ENCODE assay signal across 28 cellular contexts in genomic region chr10:80452069-80452468, GRCh38. TPM values are rescaled to one million over a fixed set of nuclear protein-coding genes. Genes with fewer than 3 reads are reported as not detected.
A peak's percentile ranks its signal among the peaks of the same experiment; 100 is the strongest.
DNase-seq lines count a peak whose midpoint lies in the region; ATAC-seq, FAIRE-seq and TF ChIP-seq lines count a peak whose summit lies in the region.
"Had no signal": no experiment of that assay in that cellular context is flagged by ENCODE, and none has a peak within 500 bp of the region (broad histone marks: within the 10 kb centered on the region; RNA-seq: fewer than 3 reads in every experiment).

No MANE protein-coding gene starts in this region.

- dilution Hi-C loops in mammary epithelial cell (cut with HindIII; ENCODE audit: low sequenced_read_pairs), result no loop called here

- in situ Hi-C loops in mammary epithelial cell (cut with MboI; ENCODE audit: low sequenced_read_pairs in 2 of 2) (no loop called here), GM12878 (cut with MboI) (no loop called here)

- no peak for TF ChIP-seq RAD21 in GM12878 (IDR thresholded peaks at IDR 0.05; ENCODE audit: insufficient read depth, low read depth, low read length)

- TF ChIP-seq CTCF in breast epithelium (IDR thresholded peaks at IDR 0.05), result no peak
- no peak for TF ChIP-seq CTCF in mammary epithelial cell (conservative IDR thresholded peaks at IDR 0.05 in 1 of 2, IDR thresholded peaks at IDR 0.05 in 1 of 2; ENCODE audit: extremely low read depth in 1 of 2, insufficient read depth in 1 of 2, low read depth in 1 of 2, low read length in 2 of 2)
- no peak for TF ChIP-seq CTCF in GM12878 (IDR thresholded peaks at IDR 0.05 in 2 of 3, conservative IDR thresholded peaks at IDR 0.05 in 1 of 3; ENCODE audit: control insufficient read depth in 2 of 3, extremely low read depth in 1 of 3, insufficient read depth in 1 of 3, low read depth in 3 of 3, low read length in 3 of 3)
- no peak for TF ChIP-seq CTCF in neutrophil (IDR thresholded peaks at IDR 0.05)

- H3K4me2 ChIP-seq in mammary epithelial cell (ENCODE audit: insufficient read depth, low read depth, low read length) (no peak overlapping the region), GM12878 (ENCODE audit: control insufficient read depth, insufficient read depth) (no peak overlapping the region)

- SMC1A ChIA-PET in GM12878 (lab: Charles Lee; ENCODE audit: uncharacterized antibody, unreplicated experiment), result interaction anchor here (0.9 to 36.0 kb wide), 6 partner anchors 8 to 54 kb away, joined by 4 to 1038 read pairs (median 8); no protein-coding TSS in a partner anchor

- H2AFZ ChIP-seq in mammary epithelial cell (ENCODE audit: low read depth, low read length), result no peak overlapping the region
- no peak overlapping the region for H2AFZ ChIP-seq in GM12878 (ENCODE audit: control insufficient read depth, low read depth, low read length)

- peak overlapping the region; percentile 66 to 67 for H3K27ac ChIP-seq in breast epithelium
- H3K27ac ChIP-seq in mammary epithelial cell (ENCODE audit: insufficient read depth, low read depth, low read length), result no peak overlapping the region
- H3K27ac ChIP-seq in GM12878 (ENCODE audit: control insufficient read depth, insufficient read depth), result no peak overlapping the region
- peak overlapping the region; percentile 41 for H3K27ac ChIP-seq in neutrophil
- H3K27ac ChIP-seq: right lobe of liver had no signal

- no peak for DNase-seq in breast epithelium (ENCODE audit: low spot score in 2 of 2)
- no peak for DNase-seq in mammary epithelial cell
- DNase-seq in GM12878 (ENCODE audit: low read depth, low spot score), result no peak
- no peak for DNase-seq in posterior vena cava (ENCODE audit: low spot score)
- DNase-seq in C1 segment of cervical spinal cord (lab: John Stamatoyannopoulos, UW), result no peak
- DNase-seq in NCI-H2171 treated with DMSO at 0.1 percent for 48 hours (lab: John Stamatoyannopoulos, UW), result no peak
- DNase-seq: activated CD4-positive, alpha-beta T cell treated with anti-CD3 and anti-CD28 coated beads, Interleukin-2, amount 50 U/mL, for 1 hour; activated effector memory CD4-positive, alpha-beta T cell treated with anti-CD3 and anti-CD28 coated beads, Interleukin-2, amount 50 U/mL, for 16 hours; activated T-cell treated with anti-CD3 and anti-CD28 coated beads, Interleukin-2, amount 50 U/mL, for 24 hours; DMS 273 treated with DMSO at 0.1 percent for 48 hours; KG1; NCI-H1105 treated with DMSO at 0.1 percent for 48 hours; NCI-H2081 treated with DMSO at 0.1 percent for 48 hours; NCI-H226; NCI-H526 treated with DMSO at 0.1 percent for 48 hours; NK-92 treated with Interleukin-12 subunit alpha and Interleukin-12 subunit beta, amount 100 ng/mL, for 24 hours; SHP77 treated with DMSO at 0.1 percent for 48 hours; stimulated activated CD4-positive, alpha-beta T cell treated with anti-CD3 and anti-CD28 coated beads, Interleukin-4, amount 100 ng/mL, for 24 hours; T-helper 9 cell; upper lobe of left lung had no signal

- TF ChIP-seq POLR2A in breast epithelium (IDR thresholded peaks at IDR 0.05) (no peak), GM12878 (IDR thresholded peaks at IDR 0.05; ENCODE audit: low read depth, low read length) (no peak)

- RAD21 ChIA-PET in GM12878 (lab: Charles Lee; ENCODE audit: unreplicated experiment), result interaction anchor here (0.9 to 12.4 kb wide), 3 partner anchors 12 to 52 kb away, joined by 3 to 432 read pairs (median 7); no protein-coding TSS in a partner anchor

- TF ChIP-seq EP300 in GM12878 (IDR thresholded peaks at IDR 0.05; ENCODE audit: borderline replicate concordance in 1 of 2, control insufficient read depth in 1 of 2, low read depth in 2 of 2, low read length in 2 of 2), result no peak

- H4K20me1 ChIP-seq in mammary epithelial cell (ENCODE audit: insufficient read depth, low read length), result no peaks in the 10 kb centered on the region
- H4K20me1 ChIP-seq in GM12878 (ENCODE audit: control insufficient read depth, insufficient read depth), result no peaks in the 10 kb centered on the region

- POLR2A ChIA-PET in GM12878 (lab: Charles Lee), result interaction anchor here (1.6 to 9.6 kb wide), 2 partner anchors 18 to 52 kb away, joined by 3 to 190 read pairs; no protein-coding TSS in a partner anchor

- H3K36me3 ChIP-seq in breast epithelium, result no peaks in the 10 kb centered on the region
- H3K36me3 ChIP-seq in mammary epithelial cell (ENCODE audit: insufficient read depth, low read length), result no peaks in the 10 kb centered on the region
- H3K36me3 ChIP-seq in GM12878 (ENCODE audit: control insufficient read depth in 2 of 2, insufficient read depth in 2 of 2, low read length in 1 of 2), result no peaks in the 10 kb centered on the region
- no peaks in the 10 kb centered on the region for H3K36me3 ChIP-seq in neutrophil
- H3K36me3 ChIP-seq: prostate gland, right lobe of liver, upper lobe of left lung had no signal

- no peak for ATAC-seq in GM12878
- ATAC-seq in GM19463 (IDR thresholded peaks at IDR 0.05; ENCODE audit: unreplicated experiment), result no peak
- ATAC-seq: left lobe of liver, WTC11 had no signal

- CTCF ChIA-PET in mammary epithelial cell (lab: Charles Lee; ENCODE audit: low non-redundant PET), result interaction anchor here (0.9 kb wide), 1 partner anchor 54 kb away, joined by 3 read pairs; no protein-coding TSS in a partner anchor
- CTCF ChIA-PET in GM12878 (lab: Yijun Ruan, JAX), result interaction anchor here (1.3 to 21.3 kb wide), 4 partner anchors 8 to 146 kb away, joined by 5 to 852 read pairs (median 14); no protein-coding TSS in a partner anchor

- FAIRE-seq in GM12878 (lab: Jason Lieb, UNC), result no peak
- FAIRE-seq: A204.1, GM19239 had no signal

- no TSS peak for BruUV-seq in mammary epithelial cell (replicated peaks; lab: Mats Ljungman, UMichigan)
- no TSS peak for BruUV-seq in GM12878 (replicated peaks; lab: Mats Ljungman, UMichigan)

- H3K9ac ChIP-seq in mammary epithelial cell (ENCODE audit: insufficient read depth, low read length) (no peak overlapping the region), GM12878 (ENCODE audit: control insufficient read depth, insufficient read depth, low read length) (no peak overlapping the region)

- H3K4me1 ChIP-seq in breast epithelium (peaks cover 0 to 15% of the 10 kb centered on the region in 2 donors), mammary epithelial cell (ENCODE audit: insufficient read depth, low read length) (peaks cover 26% of the 10 kb centered on the region), GM12878 (ENCODE audit: control insufficient read depth, insufficient read depth, low read length) (peaks cover 32% of the 10 kb centered on the region), neutrophil (ENCODE audit: control insufficient read depth in 1 of 2, insufficient read depth in 1 of 2, low read depth in 1 of 2, low read length in 1 of 2) (peaks cover 32 to 37% of the 10 kb centered on the region in 2 experiments)
- H3K4me1 ChIP-seq: prostate gland had no signal

- H3K79me2 ChIP-seq in mammary epithelial cell (ENCODE audit: insufficient read depth, low read length) (peaks cover 28% of the 10 kb centered on the region), GM12878 (ENCODE audit: control insufficient read depth, insufficient read depth, low read length) (peaks cover 22% of the 10 kb centered on the region)

- intact Hi-C loops in breast epithelium (cut with DNase I; ENCODE audit: low total_unique reads) (loop anchor here (5.0 kb wide), 1 partner anchor 45 kb away; the partner anchor contains the start of gene PRXL2A), mammary epithelial cell (cut with micrococcal nuclease) (loop anchor here (2.0 kb wide), 1 partner anchor 53 kb away; no protein-coding TSS in a partner anchor), GM12878 (cut with micrococcal nuclease; ENCODE audit: unreplicated experiment) (loop anchor here (10.0 kb wide), 1 partner anchor 653 kb away; no protein-coding TSS in a partner anchor), posterior vena cava (cut with DNase I) (no loop called here)

- H3K9me3 ChIP-seq in breast epithelium (no peaks in the 10 kb centered on the region), mammary epithelial cell (replicated peaks; ENCODE audit: insufficient read depth, low read length) (no peaks in the 10 kb centered on the region), GM12878 (replicated peaks; ENCODE audit: control insufficient read depth, insufficient read depth, low read length) (peaks cover 3% of the 10 kb centered on the region; the same call in 1 of the 3 replicates), neutrophil (no peaks in the 10 kb centered on the region)
- H3K9me3 ChIP-seq: prostate gland, right lobe of liver, upper lobe of left lung had no signal

- H3K4me3 ChIP-seq in breast epithelium (no peak overlapping the region), mammary epithelial cell (replicated peaks in 1 of 3; ENCODE audit: insufficient read depth in 1 of 3, low read depth in 2 of 3, low read length in 3 of 3) (no peak overlapping the region), GM12878 (no peak overlapping the region), neutrophil (ENCODE audit: low read depth in 1 of 2, low read length in 1 of 2) (no peak overlapping the region)
- H3K4me3 ChIP-seq: prostate gland, right lobe of liver, upper lobe of left lung had no signal

- H3K27me3 ChIP-seq in breast epithelium, result no peaks in the 10 kb centered on the region
- H3K27me3 ChIP-seq in mammary epithelial cell (ENCODE audit: insufficient read depth, low read length), result no peaks in the 10 kb centered on the region
- no peaks in the 10 kb centered on the region for H3K27me3 ChIP-seq in GM12878 (replicated peaks in 1 of 2; ENCODE audit: control insufficient read depth in 2 of 2, insufficient read depth in 2 of 2, low read length in 1 of 2)
- H3K27me3 ChIP-seq in neutrophil, result no peaks in the 10 kb centered on the region
- H3K27me3 ChIP-seq: right lobe of liver, upper lobe of left lung had no signal

RNA-seq across cellular contexts. Expression of gene TSPAN14, which starts 2.0 kb away (rescaled TPM):
- total RNA-seq in breast epithelium (10 to 100 TPM; 52.8 to 76.8 (median 74.8) TPM), mammary epithelial cell (100 to 1,000 TPM in 1 of 2 donors, 10 to 100 TPM in 1; 47.8 to 102 TPM), GM12878 (2014; rRNA removed) (12.5 and 13.3 TPM in 2 replicates), GM12878 (2014; rRNA removed; fragmentation: Illumina TruSeq; extraction: Trizol) (8.0 and 8.1 TPM in 2 replicates), GM12878 (2021) (30.0 and 31.7 TPM in 2 replicates), posterior vena cava (10 to 100 TPM; 56.6 to 57.4 TPM)
- polyA plus RNA-seq in mammary epithelial cell (97.2 TPM), GM12878 (2011; rRNA removed) (18.8 and 27.8 TPM in 2 replicates), GM12878 (2014; fragmentation: Illumina TruSeq; extraction: Trizol) (8.6 and 16.9 TPM in 2 replicates), GM12878 (2014; fragmentation: Nextera tagmentation; extraction: Ambion mirVana) (1 to 10 TPM; 2.5 to 2.6 TPM), GM12878 (2014; rRNA removed) (21.1 and 23.3 TPM in 2 replicates), GM12878 (2016; fragmentation: Nextera tagmentation; extraction: Ambion mirVana) (10 to 100 TPM; 19.0 to 22.0 TPM)
- polyA minus RNA-seq in mammary epithelial cell, result 85.5 TPM
- 100 and 110 TPM in 2 replicates for total RNA-seq in GM12878 (2013; cell fraction: nucleolus; rRNA removed)
- 7.3 TPM for polyA plus RNA-seq in GM12878 (2011; ENCODE audit: low read depth)
- polyA plus RNA-seq in GM12878 (2011; cell fraction: cytosol; rRNA removed), result 31.9 and 34.2 TPM in 2 replicates
- polyA plus RNA-seq in GM12878 (2011; cell fraction: nucleus; rRNA removed), result 45.1 and 52.6 TPM in 2 replicates
- 11.9 and 19.2 TPM in 2 replicates for polyA plus RNA-seq in GM12878 (2012)
- 21.3 and 31.5 TPM in 2 replicates for polyA minus RNA-seq in GM12878 (2011; rRNA and poly(A)+ RNA removed)
- 8.9 and 10.2 TPM in 2 replicates for polyA minus RNA-seq in GM12878 (2011; cell fraction: cytosol; rRNA and poly(A)+ RNA removed)
- polyA minus RNA-seq in GM12878 (2011; cell fraction: nucleus; rRNA and poly(A)+ RNA removed), result 17.2 and 26.6 TPM in 2 replicates

RNA-seq across cellular contexts. Expression of gene PRXL2A, which starts 43.7 kb away (rescaled TPM):
- total RNA-seq in breast epithelium (100 to 1,000 TPM in 1 of 3 donors, 10 to 100 TPM in 2; 82.3 to 547 (median 88.4) TPM), mammary epithelial cell (10 to 100 TPM; 11.0 to 58.6 TPM), GM12878 (2014; rRNA removed) (6.9 and 11.1 TPM in 2 replicates), GM12878 (2014; rRNA removed; fragmentation: Illumina TruSeq; extraction: Trizol) (14.7 and 15.6 TPM in 2 replicates), GM12878 (2021) (11.0 and 11.4 TPM in 2 replicates), posterior vena cava (10 to 100 TPM; 22.1 to 23.2 TPM)
- polyA plus RNA-seq in mammary epithelial cell (34.8 TPM), GM12878 (2011; rRNA removed) (2.8 and 3.4 TPM in 2 replicates), GM12878 (2014; fragmentation: Illumina TruSeq; extraction: Trizol) (15.6 and 17.8 TPM in 2 replicates), GM12878 (2014; fragmentation: Nextera tagmentation; extraction: Ambion mirVana) (10 to 100 TPM in 1 of 2 experiments, 1 to 10 TPM in 1; 5.1 to 10.0 TPM), GM12878 (2014; rRNA removed) (10.0 and 12.6 TPM in 2 replicates), GM12878 (2016; fragmentation: Nextera tagmentation; extraction: Ambion mirVana) (10 to 100 TPM; 10.9 to 13.7 TPM)
- polyA minus RNA-seq in mammary epithelial cell, result 14.7 TPM
- 4.0 and 4.3 TPM in 2 replicates for total RNA-seq in GM12878 (2013; cell fraction: nucleolus; rRNA removed)
- polyA plus RNA-seq in GM12878 (2011; ENCODE audit: low read depth), result 12.7 TPM
- polyA plus RNA-seq in GM12878 (2011; cell fraction: cytosol; rRNA removed), result 1.3 and 1.6 TPM in 2 replicates
- polyA plus RNA-seq in GM12878 (2011; cell fraction: nucleus; rRNA removed), result 0.45 and 0.51 TPM in 2 replicates
- polyA plus RNA-seq in GM12878 (2012), result 17.3 and 17.8 TPM in 2 replicates
- polyA minus RNA-seq in GM12878 (2011; rRNA and poly(A)+ RNA removed), result 0.73 and 1.1 TPM in 2 replicates
- polyA minus RNA-seq in GM12878 (2011; cell fraction: cytosol; rRNA and poly(A)+ RNA removed), result not detected in 2 replicates
- polyA minus RNA-seq in GM12878 (2011; cell fraction: nucleus; rRNA and poly(A)+ RNA removed), result 0.24 and 0.38 TPM in 2 replicates

Comparison
In these comparisons a context has a peak if more than half of its experiments do, and no peak if none do; other contexts are left out.
1. H3K27ac ChIP-seq: peak in breast epithelium (2 of 2) and neutrophil (single experiment); none in mammary epithelial cell (single experiment) and GM12878 (single experiment).
2. intact Hi-C loops: an anchor here in breast epithelium (5.0 kb wide), mammary epithelial cell (2.0 kb wide) and GM12878 (10.0 kb wide); none called in posterior vena cava.